ENCODE assay signal across 8 cellular contexts in the genomic region with DNA sequence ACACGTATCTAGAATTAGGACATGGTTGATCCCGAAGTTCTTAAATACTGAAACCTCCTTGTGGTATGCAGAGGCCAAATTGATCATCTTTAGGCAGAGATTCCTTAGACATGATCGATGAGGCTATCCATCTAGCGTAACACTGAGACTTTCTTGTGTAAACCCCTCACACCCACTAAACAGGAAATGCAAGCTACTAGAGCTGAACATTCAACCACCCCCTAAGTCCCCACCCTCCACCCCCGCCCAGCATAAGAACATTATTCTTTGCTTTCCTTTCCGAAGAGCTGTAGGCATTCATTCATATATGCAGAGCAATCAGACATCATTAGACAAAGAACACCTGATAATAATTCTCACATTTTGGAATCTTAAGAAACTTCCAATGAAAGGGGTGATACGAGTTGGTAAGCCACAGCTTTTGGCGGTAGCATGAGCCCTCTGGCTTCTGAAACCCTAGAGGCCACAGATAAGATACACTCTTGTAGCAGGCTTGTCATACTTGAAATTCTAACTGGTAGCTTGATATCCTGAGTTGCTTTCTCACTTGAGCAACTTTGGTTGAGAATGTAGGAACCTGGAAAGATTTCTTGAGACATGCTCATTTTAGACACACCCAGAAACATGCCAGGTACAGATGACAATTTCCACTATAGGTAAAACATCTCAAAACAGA. TPM values are rescaled to one million over a fixed set of nuclear protein-coding genes. Genes with fewer than 3 reads are reported as not detected.
DNase-seq lines count a peak whose midpoint lies in the region; ATAC-seq lines count a peak whose summit lies in the region.

No MANE protein-coding gene starts in this region.

- H3K27ac Mint-ChIP-seq in naive B cell, result peak overlapping the region; percentile 49 to 97 (median 94)

- peaks cover 5 to 8% of the 10 kb centered on the region in 2 donors for H3K36me3 Mint-ChIP-seq in naive B cell

- peaks cover 0 to 4% (median 0%) of the 10 kb centered on the region in 7 donors for H3K9me3 Mint-ChIP-seq in naive B cell

- peaks cover 82 to 99% (median 99%) of the 10 kb centered on the region in 3 donors for H3K4me1 Mint-ChIP-seq in naive B cell

- intact Hi-C loops in posterior cingulate gyrus (cut with DNase I), result no loop called here

- peak; percentile 49 for ATAC-seq in GM18519 (IDR thresholded peaks at IDR 0.05; ENCODE audit: low FRiP score, unreplicated experiment)
- peak; percentile 36 for ATAC-seq in GM21619 (IDR thresholded peaks at IDR 0.05; ENCODE audit: unreplicated experiment)
- peak; percentile 32 for ATAC-seq in HG03575 (IDR thresholded peaks at IDR 0.05; ENCODE audit: extremely low read depth, insufficient number of reproducible peaks, low FRiP score, unreplicated experiment)
- ATAC-seq in naive B cell (ENCODE audit: low read depth in 2 of 2), result peak; percentile 73 to 85

- H3K27me3 Mint-ChIP-seq in naive B cell, result no peaks in the 10 kb centered on the region

- peak overlapping the region; percentile 59 to 93 (median 86) for H3K4me3 Mint-ChIP-seq in naive B cell

- DNase-seq in naive B cell (no peak), OCI-M1 (lab: John Stamatoyannopoulos, UW) (no peak), hepatic stellate cell (ENCODE audit: low spot score) (no peak), HK-2 (ENCODE audit: unreplicated experiment) (no peak), posterior cingulate gyrus (no peak)

RNA-seq across cellular contexts. Expression of gene FLI1, which starts 42.2 kb away (rescaled TPM):
- 100 to 1,000 TPM in 2 of 6 donors, 10 to 100 TPM in 4; 65.3 to 109 (median 88.3) TPM for polyA plus RNA-seq in naive B cell (ENCODE audit: low read depth in 6 of 6)
